8 cellular contexts compared by ENCODE assay signal in the genomic region with DNA sequence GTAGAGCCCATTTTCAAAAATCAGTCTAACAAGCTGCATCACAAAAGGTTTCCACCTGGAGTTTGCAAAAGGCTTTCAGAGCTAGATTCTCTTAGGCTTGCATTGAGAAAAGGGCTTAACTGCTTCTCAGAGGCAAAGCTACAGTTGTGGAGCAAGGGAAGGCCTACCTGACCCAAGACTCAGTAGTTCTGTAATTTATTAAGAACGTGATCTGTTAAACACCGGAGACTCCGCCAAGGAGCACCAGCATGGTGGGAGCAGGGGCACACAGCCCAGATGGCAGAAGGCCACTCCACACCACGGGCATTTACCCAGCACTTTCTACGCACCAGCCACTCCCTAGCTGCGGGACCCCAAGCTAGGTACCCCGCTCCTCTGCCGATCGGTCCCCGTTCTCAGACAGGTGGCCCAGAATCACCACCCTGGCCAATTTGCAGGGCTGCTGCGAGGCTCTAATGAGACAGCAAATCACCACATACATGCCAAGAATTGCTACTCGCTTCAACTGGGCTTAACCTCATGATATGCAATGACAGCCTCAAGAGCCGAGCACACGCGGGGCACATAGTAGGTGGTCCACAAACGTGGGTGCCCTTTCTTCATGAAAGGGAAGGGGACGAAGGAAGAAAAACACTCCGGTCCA. TPM values are rescaled to one million over a fixed set of nuclear protein-coding genes. Genes with fewer than 3 reads are reported as not detected.
DNase-seq lines count a peak whose midpoint lies in the region; ATAC-seq and TF ChIP-seq lines count a peak whose summit lies in the region.

No MANE protein-coding gene starts in this region.

- no peak overlapping the region for H3K23ac ChIP-seq in neuronal stem cell (ENCODE audit: low read depth, low read length, poor library complexity)

- H3K79me1 ChIP-seq in neuronal stem cell (ENCODE audit: low read depth, low read length) = no peaks in the 10 kb centered on the region

- no peak for TF ChIP-seq CTCF in epithelial cell of proximal tubule (conservative IDR thresholded peaks at IDR 0.05; ENCODE audit: low read depth, low read length)

- H2BK15ac ChIP-seq in neuronal stem cell (ENCODE audit: low read length) = no peak overlapping the region

- no peak for ATAC-seq in GM18505 (IDR thresholded peaks at IDR 0.05; ENCODE audit: unreplicated experiment)
- ATAC-seq in GM21447 (IDR thresholded peaks at IDR 0.05; ENCODE audit: unreplicated experiment) = no peak

- H3K27me3 ChIP-seq in SJSA1 (replicated peaks) (no peaks in the 10 kb centered on the region), neuronal stem cell (ENCODE audit: control insufficient read depth in 3 of 3, insufficient read depth in 3 of 3, low read depth in 1 of 3, low read length in 3 of 3) (peaks cover 0 to 14% (median 0%) of the 10 kb centered on the region in 3 experiments)

- H2AK5ac ChIP-seq in neuronal stem cell (ENCODE audit: low read depth, low read length) = peak overlapping the region; percentile 70

- H3K14ac ChIP-seq in neuronal stem cell (ENCODE audit: low read length) = no peak overlapping the region

- no peak overlapping the region for H4K91ac ChIP-seq in neuronal stem cell (ENCODE audit: low read depth, low read length, poor library complexity)

- peak overlapping the region; percentile 94 for H3K4me2 ChIP-seq in neuronal stem cell (ENCODE audit: insufficient read depth, low read length, poor library complexity, severe bottlenecking)

- H3K18ac ChIP-seq in neuronal stem cell (ENCODE audit: low read length) = peak overlapping the region; percentile 58

- H3K4me1 ChIP-seq in SJSA1 (replicated peaks) (peaks cover 38% of the 10 kb centered on the region), neuronal stem cell (ENCODE audit: control insufficient read depth in 2 of 2, insufficient read depth in 1 of 2, low read depth in 1 of 2, low read length in 2 of 2) (peaks cover 15 to 17% of the 10 kb centered on the region in 2 donors)

- peak overlapping the region; percentile 95 for H2AFZ ChIP-seq in neuronal stem cell (ENCODE audit: low read length)

- no peak overlapping the region for H3K4ac ChIP-seq in neuronal stem cell (ENCODE audit: low read length)

- H3K4me3 ChIP-seq in SJSA1 (peak overlapping the region; percentile 89), epithelial cell of proximal tubule (ENCODE audit: low read depth, low read length) (peak overlapping the region; percentile 60), neuronal stem cell (ENCODE audit: low read length in 2 of 2) (peak overlapping the region; percentile 71 to 95)

- DNase-seq in NCI-H2227 (lab: John Stamatoyannopoulos, UW; ENCODE audit: unreplicated experiment) (peak; percentile 23), NCI-H2227 treated with DMSO at 0.1 percent for 48 hours (lab: John Stamatoyannopoulos, UW) (no peak), SJSA1 (ENCODE audit: low read depth in 1 of 2, low spot score in 2 of 2) (peak in 1 of 2 experiments; percentile 14), epithelial cell of proximal tubule (ENCODE audit: low read depth) (no peak), neuronal stem cell (ENCODE audit: low spot score) (peak; percentile 11), NCI-H1048 (lab: John Stamatoyannopoulos, UW) (no peak)

- H3K9ac ChIP-seq in neuronal stem cell (ENCODE audit: low read depth, low read length, poor library complexity) = no peak overlapping the region

- H3K36me3 ChIP-seq in SJSA1 = peaks cover 12% of the 10 kb centered on the region
- no peaks in the 10 kb centered on the region for H3K36me3 ChIP-seq in neuronal stem cell (replicated peaks in 1 of 2; ENCODE audit: control insufficient read depth in 2 of 2, insufficient read depth in 2 of 2, low read length in 2 of 2)

- no peak overlapping the region for H4K8ac ChIP-seq in neuronal stem cell (ENCODE audit: low read depth, low read length)

- no peak overlapping the region for H2BK120ac ChIP-seq in neuronal stem cell (ENCODE audit: low read depth, low read length)

- WGBS in neuronal stem cell (ENCODE audit: extremely low coverage in 2 of 2, insufficient read length in 2 of 2, insufficient replicate concordance in 1 of 2), 2 donors = no CpG with 5 or more reads among the region's 18 CpGs

- H3K27ac ChIP-seq in SJSA1 (no peak overlapping the region), neuronal stem cell (replicated peaks; ENCODE audit: low read length) (no peak overlapping the region)

- H2BK12ac ChIP-seq in neuronal stem cell (ENCODE audit: low read length) = no peak overlapping the region

- 0 out of 2 replicates have a peak, but pooled peaks cover 2% of the 10 kb centered on the region for H3K9me3 ChIP-seq in SJSA1 (replicated peaks)
- no peaks in the 10 kb centered on the region for H3K9me3 ChIP-seq in neuronal stem cell (replicated peaks in 1 of 2; ENCODE audit: control insufficient read depth in 2 of 2, insufficient read depth in 1 of 2, low read depth in 1 of 2, low read length in 2 of 2)

- TF ChIP-seq POLR2A in GM18505 (IDR thresholded peaks at IDR 0.05; ENCODE audit: borderline replicate concordance, extremely low read depth, insufficient read depth, insufficient read length) = no peak

- no peak overlapping the region for H2BK5ac ChIP-seq in neuronal stem cell (ENCODE audit: low read length)

RNA-seq across cellular contexts. Expression of gene ITPK1, which starts 1.5 kb away (rescaled TPM):
- 56.2 and 57.5 TPM in 2 replicates for total RNA-seq in SJSA1 (2014; rRNA removed; shearing (Covaris generic))
- total RNA-seq in epithelial cell of proximal tubule = 22.7 and 33.7 TPM in 2 replicates
- 22.2 TPM for polyA plus RNA-seq in neuronal stem cell (2013, experiment 1 of 2)
- polyA plus RNA-seq in neuronal stem cell (2013, experiment 2 of 2) = 24.0 TPM

Comparison
In these comparisons a context has a peak if more than half of its experiments do, and no peak if none do; other contexts are left out.
1. DNase-seq: peak in NCI-H2227 (single experiment) and neuronal stem cell (single experiment); none in NCI-H2227 treated with DMSO at 0.1 percent for 48 hours (single experiment), epithelial cell of proximal tubule (single experiment) and NCI-H1048 (single experiment).
2. Peak in every context shown above with its lines, with median percentiles within 50 percentile points of each other: H3K4me3 ChIP-seq.